In the genomic region with DNA sequence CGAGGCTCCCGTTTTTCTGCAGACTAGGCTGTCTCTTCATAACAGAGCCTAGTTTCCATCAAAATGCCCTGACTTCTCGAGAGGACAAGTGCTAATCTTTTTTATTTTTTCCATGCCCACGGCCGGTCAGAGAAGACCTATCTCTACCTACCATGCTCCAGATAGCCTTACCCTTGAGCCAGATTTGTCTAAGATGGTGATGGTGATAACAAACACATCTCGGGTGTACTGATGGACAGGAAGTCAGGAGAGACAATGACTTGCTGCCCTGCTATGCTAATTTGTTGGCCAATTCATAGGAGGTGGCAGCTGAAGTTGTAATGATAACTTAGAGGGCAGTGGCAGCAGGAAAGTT, we compare ENCODE assay signal across 12 cellular contexts. TPM values are rescaled to one million over a fixed set of nuclear protein-coding genes. Genes with fewer than 3 reads are reported as not detected.
A peak's percentile ranks its signal among the peaks of the same experiment; 100 is the strongest.
DNase-seq lines count a peak whose midpoint lies in the region; ATAC-seq, FAIRE-seq and TF ChIP-seq lines count a peak whose summit lies in the region.
"Had no signal": no experiment of that assay in that cellular context is flagged by ENCODE, and none has a peak within 500 bp of the region (broad histone marks: within the 10 kb centered on the region; RNA-seq: fewer than 3 reads in every experiment).

No MANE protein-coding gene starts in this region.

- peaks cover 61 to 66% of the 10 kb centered on the region in 2 experiments for H3K9me3 Mint-ChIP-seq in H9

- H3K9ac ChIP-seq in H9 (ENCODE audit: extremely low read depth, insufficient read length, low read length): no peak overlapping the region

- no peak overlapping the region for H2AK5ac ChIP-seq in H9 (ENCODE audit: insufficient read length, low read length)

- no peaks in the 10 kb centered on the region for H4K20me1 ChIP-seq in H9 (ENCODE audit: control insufficient read depth, insufficient read depth, insufficient read length)

- WGBS in H9 (ENCODE audit: extremely low coverage, insufficient read length, low lambda C conversion rate): no CpG with 5 or more reads among the region's 6 CpGs

- no peaks in the 10 kb centered on the region for H3K36me3 ChIP-seq in bronchial epithelial cell (ENCODE audit: control insufficient read depth, insufficient read depth, low read length)
- H3K36me3 ChIP-seq: thyroid gland had no signal

- no peak overlapping the region for H3T11ph ChIP-seq in H9 (ENCODE audit: low read length)

- no peaks in the 10 kb centered on the region for H3K79me2 ChIP-seq in H9 (ENCODE audit: insufficient read depth, low read length)

- no peak overlapping the region for H2AFZ ChIP-seq in H9 (ENCODE audit: low read length)

- no peak overlapping the region for H3K4me3 ChIP-seq in bronchial epithelial cell (ENCODE audit: low read depth, low read length)
- H3K4me3 ChIP-seq: psoas muscle, thyroid gland had no signal

- H3K23me2 ChIP-seq in H9 (ENCODE audit: insufficient read length, low read depth, low read length, poor library complexity, severe bottlenecking): no peaks in the 10 kb centered on the region

- H3K4me2 ChIP-seq in H9 (ENCODE audit: insufficient read depth, insufficient read length, low read length): no peak overlapping the region

- H3K27ac ChIP-seq in H9 (ENCODE audit: insufficient read length, low read depth, low read length): no peak overlapping the region
- H3K27ac ChIP-seq: psoas muscle, thyroid gland had no signal

- H2BK120ac ChIP-seq in H9 (ENCODE audit: low read depth, low read length, poor library complexity, severe bottlenecking): no peak overlapping the region

- no peak overlapping the region for H3K4me3 Mint-ChIP-seq in H9
- H3K4me3 Mint-ChIP-seq: CD14-positive monocyte had no signal

- no peak overlapping the region for H4K8ac ChIP-seq in H9 (replicated peaks; ENCODE audit: insufficient read length, low read depth, low read length)

- H3K27me3 ChIP-seq in bronchial epithelial cell (ENCODE audit: control insufficient read depth, insufficient read depth, low read length) (no peaks in the 10 kb centered on the region), H9 (ENCODE audit: insufficient read depth, low read length) (no peaks in the 10 kb centered on the region)
- H3K27me3 ChIP-seq: thyroid gland had no signal

- no peaks in the 10 kb centered on the region; the same call in 1 of the 2 replicates for H3K27me3 Mint-ChIP-seq in H9 (ENCODE audit: low read depth)

- H3K4me1 Mint-ChIP-seq in H9: no peaks in the 10 kb centered on the region
- H3K4me1 Mint-ChIP-seq: CD14-positive monocyte had no signal

- H3K4ac ChIP-seq in H9 (ENCODE audit: low read depth, low read length): no peak overlapping the region

- no peak overlapping the region for H4K91ac ChIP-seq in H9 (ENCODE audit: insufficient read length, low read depth, low read length)

- H3K9me3 ChIP-seq in H9 (ENCODE audit: control insufficient read depth, low read depth, low read length): peaks cover 47% of the 10 kb centered on the region
- H3K9me3 ChIP-seq: psoas muscle, thyroid gland had no signal

- H3K79me1 ChIP-seq in H9 (ENCODE audit: insufficient read depth, low read depth, low read length, poor library complexity, severe bottlenecking): no peaks in the 10 kb centered on the region

- H3K23ac ChIP-seq in H9 (ENCODE audit: insufficient read length, low read depth, low read length): no peak overlapping the region

- ATAC-seq in GM18498 (IDR thresholded peaks at IDR 0.05; ENCODE audit: unreplicated experiment) (peak; percentile 15), GM19438 (IDR thresholded peaks at IDR 0.05; ENCODE audit: low read depth, unreplicated experiment) (peak; percentile 14), HG03378 (IDR thresholded peaks at IDR 0.05; ENCODE audit: unreplicated experiment) (peak; percentile 10)
- ATAC-seq: psoas muscle had no signal

- no peak overlapping the region for H2BK5ac ChIP-seq in H9 (ENCODE audit: insufficient read length, low read length)

- no peak overlapping the region for H3K56ac ChIP-seq in H9 (ENCODE audit: insufficient read length, low read depth, low read length)

- no peak overlapping the region for H2BK15ac ChIP-seq in H9 (ENCODE audit: low read depth, low read length)

- no peak overlapping the region for H3K14ac ChIP-seq in H9 (ENCODE audit: insufficient read depth, low read length)

- no peak overlapping the region for H2BK20ac ChIP-seq in H9 (ENCODE audit: low read depth, low read length, poor library complexity, severe bottlenecking)

- peak; percentile 7 for FAIRE-seq in bronchial epithelial cell (lab: Jason Lieb, UNC)

- peaks cover 12 to 28% (median 12%) of the 10 kb centered on the region in 3 experiments for H3K36me3 Mint-ChIP-seq in H9 (ENCODE audit: insufficient read depth in 1 of 3, low read depth in 3 of 3)

- no peak overlapping the region for H4K5ac ChIP-seq in H9 (ENCODE audit: insufficient read length, low read depth, low read length)

- no peak overlapping the region for H3K18ac ChIP-seq in H9 (ENCODE audit: insufficient read length, low read depth, low read length)

- no peaks in the 10 kb centered on the region for H3K4me1 ChIP-seq in H9 (ENCODE audit: insufficient read depth, low read length)
- H3K4me1 ChIP-seq: psoas muscle, thyroid gland had no signal

- H3K27ac Mint-ChIP-seq in H9: no peak overlapping the region

- DNase-seq in bronchial epithelial cell (ENCODE audit: low read depth) (no peak), activated gamma-delta T cell (lab: John Stamatoyannopoulos, UW) (no peak), H9 (no peak), germinal center (ENCODE audit: low spot score) (no peak), SW480 (ENCODE audit: low spot score) (no peak)
- DNase-seq: NCI-H2171 treated with DMSO at 0.1 percent for 48 hours, psoas muscle, thyroid gland had no signal

- no peak overlapping the region for H2BK12ac ChIP-seq in H9 (ENCODE audit: insufficient read length, low read depth, low read length)

- TF ChIP-seq CTCF in bronchial epithelial cell (IDR thresholded peaks at IDR 0.05; ENCODE audit: insufficient read depth, low read length, severe bottlenecking): no peak
- TF ChIP-seq CTCF in H9 (conservative IDR thresholded peaks at IDR 0.05): no peak

RNA-seq across cellular contexts. Expression of gene NKRF, which starts 42.2 kb away (rescaled TPM):
- 3.5 and 5.8 TPM in 2 replicates for total RNA-seq in bronchial epithelial cell
- 15.1 and 15.2 TPM in 2 replicates for total RNA-seq in H9 (2021)

RNA-seq across cellular contexts. Expression of gene SEPTIN6, which starts 44.6 kb away (rescaled TPM):
- total RNA-seq in bronchial epithelial cell (1.6 and 1.7 TPM in 2 replicates), H9 (2021) (22.9 and 23.1 TPM in 2 replicates)
